In the genomic region with DNA sequence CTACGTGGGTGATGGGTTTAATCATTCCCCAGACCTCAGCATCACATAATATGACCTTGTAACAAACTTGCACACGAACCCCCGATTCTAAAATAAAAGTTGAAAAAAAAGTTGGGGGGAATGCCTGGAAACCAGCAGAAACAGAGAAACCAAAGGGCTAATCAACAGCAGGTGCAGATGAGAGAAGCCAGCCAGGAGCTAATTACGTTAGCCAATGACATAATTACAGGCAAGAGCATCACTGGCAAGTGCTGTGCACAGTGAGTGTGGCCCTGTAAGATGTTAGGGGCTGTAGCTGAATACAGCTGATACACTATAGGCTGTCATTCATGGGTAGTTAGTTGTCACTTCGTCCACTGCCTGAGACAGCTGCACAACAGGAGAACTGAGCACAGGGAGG, we compare ENCODE assay signal across 31 cellular contexts. TPM values are rescaled to one million over a fixed set of nuclear protein-coding genes. Genes with fewer than 3 reads are reported as not detected.
"Had no signal": no experiment of that assay in that cellular context is flagged by ENCODE, and none has a peak within 500 bp of the region (broad histone marks: within the 10 kb centered on the region; RNA-seq: fewer than 3 reads in every experiment).

No MANE protein-coding gene starts in this region.

- H3K27me3 ChIP-seq: cardiac muscle cell, right atrium auricular region had no signal

- H3K36me3 Mint-ChIP-seq: activated CD4-positive, alpha-beta memory T cell treated with anti-CD3 and anti-CD28 coated beads for 36 hours; activated CD8-positive, alpha-beta memory T cell treated with anti-CD3 and anti-CD28 coated beads, Interleukin-2, amount 10 ng/mL, durations not matched to agents 7 days and 5 days; activated naive CD8-positive, alpha-beta T cell treated with anti-CD3 and anti-CD28 coated beads for 36 hours; naive B cell had no signal

- ATAC-seq: activated CD8-positive, alpha-beta memory T cell treated with anti-CD3 and anti-CD28 coated beads, Interleukin-2, amount 10 ng/mL, durations not matched to agents 7 days and 5 days; activated T-helper 17 cell treated with anti-CD3 and anti-CD28 coated beads, Interleukin-2, amount 50 U/mL, for 72 hours; mucosa of descending colon had no signal

- H3K9me3 Mint-ChIP-seq: activated B cell treated with CpG ODN at 0.5 μM for 24 hours; activated CD4-positive, alpha-beta memory T cell treated with anti-CD3 and anti-CD28 coated beads for 36 hours; activated naive CD8-positive, alpha-beta T cell treated with anti-CD3 and anti-CD28 coated beads for 36 hours; activated T-helper 17 cell treated with anti-CD3 and anti-CD28 coated beads, Interleukin-2, amount 50 U/mL, for 72 hours; dendritic cell treated with granulocyte-macrophage colony-stimulating factor and Interleukin-4, amounts not matched to agents 40 ng/mL and 50 ng/mL, for 4 days; naive B cell; neural crest cell had no signal

- FAIRE-seq: endothelial cell of umbilical vein had no signal

- H3K4me3 Mint-ChIP-seq: activated B cell treated with CpG ODN at 0.5 μM for 24 hours; activated CD4-positive, alpha-beta memory T cell treated with anti-CD3 and anti-CD28 coated beads for 36 hours; activated CD8-positive, alpha-beta memory T cell treated with anti-CD3 and anti-CD28 coated beads, Interleukin-2, amount 10 ng/mL, durations not matched to agents 7 days and 5 days; activated naive CD8-positive, alpha-beta T cell treated with anti-CD3 and anti-CD28 coated beads for 36 hours; activated T-helper 17 cell treated with anti-CD3 and anti-CD28 coated beads, Interleukin-2, amount 50 U/mL, for 72 hours; dendritic cell treated with granulocyte-macrophage colony-stimulating factor and Interleukin-4, amounts not matched to agents 40 ng/mL and 50 ng/mL, for 4 days; naive B cell; neural crest cell had no signal

- H3K4me3 ChIP-seq: cardiac muscle cell, esophagus squamous epithelium, mucosa of descending colon, prostate gland, right atrium auricular region, tibial artery had no signal

- H3K4me1 Mint-ChIP-seq: activated B cell treated with CpG ODN at 0.5 μM for 24 hours; activated naive CD8-positive, alpha-beta T cell treated with anti-CD3 and anti-CD28 coated beads for 36 hours; activated T-helper 17 cell treated with anti-CD3 and anti-CD28 coated beads, Interleukin-2, amount 50 U/mL, for 72 hours; naive B cell; neural crest cell had no signal

- H3K27ac Mint-ChIP-seq: activated B cell treated with CpG ODN at 0.5 μM for 24 hours; activated CD4-positive, alpha-beta memory T cell treated with anti-CD3 and anti-CD28 coated beads for 36 hours; activated CD8-positive, alpha-beta memory T cell treated with anti-CD3 and anti-CD28 coated beads, Interleukin-2, amount 10 ng/mL, durations not matched to agents 7 days and 5 days; activated naive CD8-positive, alpha-beta T cell treated with anti-CD3 and anti-CD28 coated beads for 36 hours; activated T-helper 17 cell treated with anti-CD3 and anti-CD28 coated beads, Interleukin-2, amount 50 U/mL, for 72 hours; dendritic cell treated with granulocyte-macrophage colony-stimulating factor and Interleukin-4, amounts not matched to agents 40 ng/mL and 50 ng/mL, for 4 days; naive B cell had no signal

- H3K27me3 Mint-ChIP-seq: activated CD4-positive, alpha-beta memory T cell treated with anti-CD3 and anti-CD28 coated beads for 36 hours; activated naive CD8-positive, alpha-beta T cell treated with anti-CD3 and anti-CD28 coated beads for 36 hours had no signal

- H3K27ac ChIP-seq: cardiac muscle cell, esophagus squamous epithelium, prostate gland, right atrium auricular region, tibial artery had no signal

- H3K9me3 ChIP-seq: esophagus squamous epithelium, mucosa of descending colon, prostate gland, right atrium auricular region, tibial artery had no signal

- H3K36me3 ChIP-seq: cardiac muscle cell, esophagus squamous epithelium, prostate gland, right atrium auricular region, tibial artery had no signal

- DNase-seq: activated B cell treated with CpG ODN at 0.5 μM for 24 hours; activated CD4-positive, alpha-beta memory T cell treated with anti-CD3 and anti-CD28 coated beads for 36 hours; activated CD4-positive, alpha-beta T cell treated with anti-CD3 and anti-CD28 coated beads for 4 hours; activated CD8-positive, alpha-beta memory T cell treated with anti-CD3 and anti-CD28 coated beads, Interleukin-2, amount 10 ng/mL, durations not matched to agents 7 days and 5 days; activated naive CD4-positive, alpha-beta T cell; activated naive CD8-positive, alpha-beta T cell treated with anti-CD3 and anti-CD28 coated beads for 36 hours; amniotic stem cell; effector memory CD4-positive, alpha-beta T cell; esophagus squamous epithelium; mesenchymal stem cell; mucosa of descending colon; naive B cell; stimulated activated CD4-positive, alpha-beta T cell treated with anti-CD3 and anti-CD28 coated beads, Interleukin-12 subunit alpha, Interleukin-12 subunit beta, amount 100 ng/mL, for 4 hours; stimulated activated CD4-positive, alpha-beta T cell treated with anti-CD3 and anti-CD28 coated beads, Interleukin-1b, Interleukin-23, amount 100 ng/mL, for 48 hours; stimulated activated CD8-positive, alpha-beta memory T cell treated with anti-CD3 and anti-CD28 coated beads, Interleukin-4, amount 100 ng/mL, for 48 hours; stimulated activated naive CD4-positive, alpha-beta T cell; tibial artery had no signal

- H3K4me1 ChIP-seq: esophagus squamous epithelium, prostate gland, right atrium auricular region, tibial artery had no signal

RNA-seq across cellular contexts. Expression of a gene that starts 7.2 kb away (rescaled TPM):
- total RNA-seq: activated B cell treated with CpG ODN at 0.5 μM for 24 hours; activated CD4-positive, alpha-beta memory T cell treated with anti-CD3 and anti-CD28 coated beads for 36 hours; activated CD8-positive, alpha-beta memory T cell treated with anti-CD3 and anti-CD28 coated beads, Interleukin-2, amount 10 ng/mL, durations not matched to agents 7 days and 5 days; activated naive CD8-positive, alpha-beta T cell treated with anti-CD3 and anti-CD28 coated beads for 36 hours; activated T-helper 17 cell treated with anti-CD3 and anti-CD28 coated beads, Interleukin-2, amount 50 U/mL, for 72 hours; chondrocyte; endothelial cell of umbilical vein; esophagus squamous epithelium; fibroblast of villous mesenchyme; glomerular endothelial cell; mucosa of descending colon; osteoblast; prostate gland; urinary bladder had no signal
- polyA plus RNA-seq: endothelial cell of umbilical vein, urinary bladder had no signal

RNA-seq across cellular contexts. Expression of a gene that starts 58.9 kb away (rescaled TPM):
- total RNA-seq: activated B cell treated with CpG ODN at 0.5 μM for 24 hours; activated CD4-positive, alpha-beta memory T cell treated with anti-CD3 and anti-CD28 coated beads for 36 hours; activated CD8-positive, alpha-beta memory T cell treated with anti-CD3 and anti-CD28 coated beads, Interleukin-2, amount 10 ng/mL, durations not matched to agents 7 days and 5 days; activated naive CD8-positive, alpha-beta T cell treated with anti-CD3 and anti-CD28 coated beads for 36 hours; activated T-helper 17 cell treated with anti-CD3 and anti-CD28 coated beads, Interleukin-2, amount 50 U/mL, for 72 hours; cardiac muscle cell; chondrocyte; endothelial cell of umbilical vein; esophagus squamous epithelium; fibroblast of villous mesenchyme; glomerular endothelial cell; liver; mucosa of descending colon; neural crest cell; osteoblast; prostate gland; right atrium auricular region; subcutaneous adipose tissue had no signal
- polyA plus RNA-seq: cardiac muscle cell, endothelial cell of umbilical vein, liver had no signal
